ENCODE assay signal across 10 cellular contexts in genomic region chr17:58219789-58220183, GRCh38. TPM values are rescaled to one million over a fixed set of nuclear protein-coding genes. Genes with fewer than 3 reads are reported as not detected.
DNase-seq lines count a peak whose midpoint lies in the region; ATAC-seq, FAIRE-seq and TF ChIP-seq lines count a peak whose summit lies in the region.
"Had no signal": no experiment of that assay in that cellular context is flagged by ENCODE, and none has a peak within 500 bp of the region (broad histone marks: within the 10 kb centered on the region; RNA-seq: fewer than 3 reads in every experiment).

No MANE protein-coding gene starts in this region.

- peak overlapping the region; percentile 96 for H3K27ac Mint-ChIP-seq in activated T-helper 1 cell treated with anti-CD3 and anti-CD28 coated beads, Interleukin-12 subunit alpha, Interleukin-12 subunit beta, Interleukin-2, Interleukin-4 antibody, amounts not matched to agents 30 ng/mL and 10 ng/mL and 1 ng/mL, durations not matched to agents 14 hours and 24 hours and 36 hours

- H3K9me3 ChIP-seq in thyroid gland, result no peaks in the 10 kb centered on the region
- H3K9me3 ChIP-seq: mucosa of descending colon had no signal

- TF ChIP-seq CTCF in thyroid gland (IDR thresholded peaks at IDR 0.05), result no peak
- TF ChIP-seq CTCF in D721Med (IDR thresholded peaks at IDR 0.05; ENCODE audit: insufficient read depth, missing control alignments), result no peak

- H3K4me3 ChIP-seq in thyroid gland (replicated peaks in 1 of 3), result peak overlapping the region in 2 of 3 donors; percentile 1 to 60

- H3K4me3 Mint-ChIP-seq in activated T-cell treated with anti-CD3 and anti-CD28 coated beads, Interleukin-2, amount 50 U/mL, for 4 hours, result peak overlapping the region; percentile 90
- H3K4me3 Mint-ChIP-seq in activated T-helper 1 cell treated with anti-CD3 and anti-CD28 coated beads, Interleukin-12 subunit alpha, Interleukin-12 subunit beta, Interleukin-2, Interleukin-4 antibody, amounts not matched to agents 30 ng/mL and 10 ng/mL and 1 ng/mL, durations not matched to agents 14 hours and 24 hours and 36 hours, result peak overlapping the region; percentile 92

- peaks cover 8% of the 10 kb centered on the region for H3K36me3 Mint-ChIP-seq in activated T-cell treated with anti-CD3 and anti-CD28 coated beads, Interleukin-2, amount 50 U/mL, for 4 hours (ENCODE audit: insufficient read depth)
- H3K36me3 Mint-ChIP-seq in activated T-helper 1 cell treated with anti-CD3 and anti-CD28 coated beads, Interleukin-12 subunit alpha, Interleukin-12 subunit beta, Interleukin-2, Interleukin-4 antibody, amounts not matched to agents 30 ng/mL and 10 ng/mL and 1 ng/mL, durations not matched to agents 14 hours and 24 hours and 36 hours (ENCODE audit: low read depth), result no peaks in the 10 kb centered on the region

- no peak for DNase-seq in activated T-cell treated with anti-CD3 and anti-CD28 coated beads, Interleukin-2, amount 50 U/mL, for 4 hours
- DNase-seq in activated T-cell treated with anti-CD3 and anti-CD28 coated beads, Interleukin-2, amount 50 U/mL, for 1 hour, result no peak
- DNase-seq in activated T-helper 1 cell treated with anti-CD3 and anti-CD28 coated beads, Interleukin-12 subunit alpha, Interleukin-12 subunit beta, Interleukin-2, Interleukin-4 antibody, amounts not matched to agents 30 ng/mL and 10 ng/mL and 1 ng/mL, durations not matched to agents 14 hours and 24 hours and 36 hours (ENCODE audit: low spot score), result no peak
- DNase-seq in left colon (no peak), thyroid gland (peak; percentile 10 to 17), mesenteric fat pad (ENCODE audit: low spot score) (no peak), EL (no peak), D721Med (ENCODE audit: insufficient read length, low spot score) (no peak)

- H3K36me3 ChIP-seq in thyroid gland, result peaks cover 0 to 11% of the 10 kb centered on the region in 2 donors

- intact Hi-C loops in activated T-helper 1 cell treated with anti-CD3 and anti-CD28 coated beads, Interleukin-12 subunit alpha, Interleukin-12 subunit beta, Interleukin-2, Interleukin-4 antibody, amounts not matched to agents 30 ng/mL and 10 ng/mL and 1 ng/mL, durations not matched to agents 14 hours and 24 hours and 36 hours (cut with micrococcal nuclease), result loop anchor here (1.0 to 5.0 kb wide), 6 partner anchors 30 to 369 kb away; partner anchors contain the start of genes DYNLL2, MRPS23, SRSF1 and SUPT4H1
- intact Hi-C loops in left colon (cut with DNase I, micrococcal nuclease), result no loop called here
- intact Hi-C loops in thyroid gland (cut with DNase I), result no loop called here

- H3K27ac ChIP-seq in thyroid gland, result peak overlapping the region in 2 of 3 donors; percentile 65 to 67

- H3K4me1 ChIP-seq in thyroid gland, result peaks cover 0 to 7% of the 10 kb centered on the region in 2 donors

- no peak for ATAC-seq in activated T-cell treated with anti-CD3 and anti-CD28 coated beads, Interleukin-2, amount 50 U/mL, for 4 hours
- peak; percentile 11 for ATAC-seq in left colon

- FAIRE-seq in D721Med (lab: Jason Lieb, UNC), result no peak

- H3K27me3 Mint-ChIP-seq in activated T-cell treated with anti-CD3 and anti-CD28 coated beads, Interleukin-2, amount 50 U/mL, for 4 hours (ENCODE audit: low read depth), result no peaks in the 10 kb centered on the region
- H3K27me3 Mint-ChIP-seq in activated T-helper 1 cell treated with anti-CD3 and anti-CD28 coated beads, Interleukin-12 subunit alpha, Interleukin-12 subunit beta, Interleukin-2, Interleukin-4 antibody, amounts not matched to agents 30 ng/mL and 10 ng/mL and 1 ng/mL, durations not matched to agents 14 hours and 24 hours and 36 hours (ENCODE audit: insufficient read depth), result peaks cover 15% of the 10 kb centered on the region

- TF ChIP-seq POLR2A in thyroid gland (IDR thresholded peaks at IDR 0.05), result no peak

- peaks cover 30% of the 10 kb centered on the region for H3K4me1 Mint-ChIP-seq in activated T-cell treated with anti-CD3 and anti-CD28 coated beads, Interleukin-2, amount 50 U/mL, for 4 hours (ENCODE audit: low read depth)
- H3K4me1 Mint-ChIP-seq in activated T-helper 1 cell treated with anti-CD3 and anti-CD28 coated beads, Interleukin-12 subunit alpha, Interleukin-12 subunit beta, Interleukin-2, Interleukin-4 antibody, amounts not matched to agents 30 ng/mL and 10 ng/mL and 1 ng/mL, durations not matched to agents 14 hours and 24 hours and 36 hours (ENCODE audit: low read depth), result peaks cover 26% of the 10 kb centered on the region

- WGBS in thyroid gland, 2 donors, result 54 to 69% methylated on average over 7 of the region's 7 CpGs

- no peaks in the 10 kb centered on the region for H3K9me3 Mint-ChIP-seq in activated T-cell treated with anti-CD3 and anti-CD28 coated beads, Interleukin-2, amount 50 U/mL, for 4 hours
- H3K9me3 Mint-ChIP-seq in activated T-helper 1 cell treated with anti-CD3 and anti-CD28 coated beads, Interleukin-12 subunit alpha, Interleukin-12 subunit beta, Interleukin-2, Interleukin-4 antibody, amounts not matched to agents 30 ng/mL and 10 ng/mL and 1 ng/mL, durations not matched to agents 14 hours and 24 hours and 36 hours, result no peaks in the 10 kb centered on the region

- H3K27me3 ChIP-seq in thyroid gland, result no peaks in the 10 kb centered on the region

RNA-seq across cellular contexts. Expression of gene MKS1, which starts 0.7 kb away (rescaled TPM):
- 10 to 100 TPM; 17.0 to 22.0 (median 20.0) TPM for total RNA-seq in activated T-cell treated with anti-CD3 and anti-CD28 coated beads, Interleukin-2, amount 50 U/mL, for 4 hours
- 18.8 and 23.3 TPM in 2 replicates for total RNA-seq in activated T-helper 1 cell treated with anti-CD3 and anti-CD28 coated beads, Interleukin-12 subunit alpha, Interleukin-12 subunit beta, Interleukin-2, Interleukin-4 antibody, amounts not matched to agents 30 ng/mL and 10 ng/mL and 1 ng/mL, durations not matched to agents 14 hours and 24 hours and 36 hours
- total RNA-seq in left colon (10 to 100 TPM; 12.5 to 15.0 TPM), thyroid gland (10 to 100 TPM; 11.6 to 24.1 (median 15.2) TPM), mesenteric fat pad (9.6 TPM)

RNA-seq across cellular contexts. Expression of gene LPO, which starts 18.6 kb away (rescaled TPM):
- total RNA-seq in activated T-cell treated with anti-CD3 and anti-CD28 coated beads, Interleukin-2, amount 50 U/mL, for 4 hours, result under 1 TPM in 1 of 3 donors, not detected in 2; 0.18 TPM
- total RNA-seq in activated T-helper 1 cell treated with anti-CD3 and anti-CD28 coated beads, Interleukin-12 subunit alpha, Interleukin-12 subunit beta, Interleukin-2, Interleukin-4 antibody, amounts not matched to agents 30 ng/mL and 10 ng/mL and 1 ng/mL, durations not matched to agents 14 hours and 24 hours and 36 hours, result not detected in 2 replicates
- total RNA-seq in left colon, result not detected
- under 1 TPM in 1 of 4 donors, not detected in 3; 0.27 TPM for total RNA-seq in thyroid gland
- total RNA-seq in mesenteric fat pad, result not detected
- total RNA-seq: mucosa of descending colon; T-helper 2 cell treated with Interferon-gamma antibody and Interleukin-4, amounts not matched to agents 100 ng/mL and 5 ng/mL, for 36 hours had no signal

RNA-seq across cellular contexts. Expression of gene EPX, which starts 27.3 kb away (rescaled TPM):
- total RNA-seq in activated T-cell treated with anti-CD3 and anti-CD28 coated beads, Interleukin-2, amount 50 U/mL, for 4 hours, result not detected
- total RNA-seq in activated T-helper 1 cell treated with anti-CD3 and anti-CD28 coated beads, Interleukin-12 subunit alpha, Interleukin-12 subunit beta, Interleukin-2, Interleukin-4 antibody, amounts not matched to agents 30 ng/mL and 10 ng/mL and 1 ng/mL, durations not matched to agents 14 hours and 24 hours and 36 hours, result not detected in 2 replicates
- total RNA-seq in left colon, result not detected
- not detected for total RNA-seq in thyroid gland
- not detected for total RNA-seq in mesenteric fat pad
- total RNA-seq: mucosa of descending colon; T-helper 2 cell treated with Interferon-gamma antibody and Interleukin-4, amounts not matched to agents 100 ng/mL and 5 ng/mL, for 36 hours had no signal

RNA-seq across cellular contexts. Expression of gene OR4D2, which starts 53.0 kb away (rescaled TPM):
- not detected for total RNA-seq in activated T-cell treated with anti-CD3 and anti-CD28 coated beads, Interleukin-2, amount 50 U/mL, for 4 hours
- total RNA-seq in activated T-helper 1 cell treated with anti-CD3 and anti-CD28 coated beads, Interleukin-12 subunit alpha, Interleukin-12 subunit beta, Interleukin-2, Interleukin-4 antibody, amounts not matched to agents 30 ng/mL and 10 ng/mL and 1 ng/mL, durations not matched to agents 14 hours and 24 hours and 36 hours, result not detected in 2 replicates
- total RNA-seq in left colon (not detected), thyroid gland (not detected), mesenteric fat pad (not detected)
- total RNA-seq: mucosa of descending colon; T-helper 2 cell treated with Interferon-gamma antibody and Interleukin-4, amounts not matched to agents 100 ng/mL and 5 ng/mL, for 36 hours had no signal

Comparison
In these comparisons a context has a peak if more than half of its experiments do, and no peak if none do; other contexts are left out.
1. DNase-seq: peak in thyroid gland (2 of 2); none in activated T-cell treated with anti-CD3 and anti-CD28 coated beads, Interleukin-2, amount 50 U/mL, for 4 hours (single experiment), activated T-cell treated with anti-CD3 and anti-CD28 coated beads, Interleukin-2, amount 50 U/mL, for 1 hour (single experiment), activated T-helper 1 cell treated with anti-CD3 and anti-CD28 coated beads, Interleukin-12 subunit alpha, Interleukin-12 subunit beta, Interleukin-2, Interleukin-4 antibody, amounts not matched to agents 30 ng/mL and 10 ng/mL and 1 ng/mL, durations not matched to agents 14 hours and 24 hours and 36 hours (single experiment), left colon (0 of 2), mesenteric fat pad (single experiment), EL (single experiment) and D721Med (single experiment).